ENCODE assay signal across 8 cellular contexts in genomic region chr5:1792842-1793266, GRCh38. TPM values are rescaled to one million over a fixed set of nuclear protein-coding genes. Genes with fewer than 3 reads are reported as not detected.
DNase-seq lines count a peak whose midpoint lies in the region; ATAC-seq and TF ChIP-seq lines count a peak whose summit lies in the region.

No MANE protein-coding gene starts in this region.

- H3K4me1 ChIP-seq in right cardiac atrium (ENCODE audit: control insufficient read depth, insufficient read depth, low read length), result no peaks in the 10 kb centered on the region

- ATAC-seq in HG02588 (IDR thresholded peaks at IDR 0.05; ENCODE audit: unreplicated experiment), result peak; percentile 97
- no peak for ATAC-seq in right cardiac atrium

- TF ChIP-seq CTCF in GM13977 (IDR thresholded peaks at IDR 0.05; ENCODE audit: extremely low read depth, insufficient read depth, missing control alignments), result no peak
- no peak for TF ChIP-seq CTCF in NB4 (IDR thresholded peaks at IDR 0.05; ENCODE audit: low read depth, low read length)
- TF ChIP-seq CTCF in foreskin fibroblast (IDR thresholded peaks at IDR 0.05; ENCODE audit: low read depth, low read length), result no peak

- peak overlapping the region; percentile 49 for H3K4me3 ChIP-seq in NB4 (ENCODE audit: low read depth, low read length)
- H3K4me3 ChIP-seq in foreskin fibroblast (ENCODE audit: low read depth in 1 of 2, low read length in 2 of 2), result no peak overlapping the region
- H3K4me3 ChIP-seq in right cardiac atrium (ENCODE audit: low read length), result no peak overlapping the region

- 66% methylated on average over 8 of the region's 8 CpGs for WGBS in right cardiac atrium

- TF ChIP-seq POLR2A in NB4 (IDR thresholded peaks at IDR 0.05; ENCODE audit: extremely low read depth, insufficient read length), result peak; percentile 79

- H3K9me3 ChIP-seq in right cardiac atrium (ENCODE audit: control insufficient read depth, low read length), result no peaks in the 10 kb centered on the region

- DNase-seq in GM13977 (ENCODE audit: low spot score) (peak; percentile 90), NB4 (ENCODE audit: low read depth) (peak; percentile 99), foreskin fibroblast (peak; percentile 84 to 88), NCI-H510A (lab: John Stamatoyannopoulos, UW) (no peak), right cardiac atrium (no peak)
- DNase-seq in activated CD8-positive, alpha-beta memory T cell treated with anti-CD3 and anti-CD28 coated beads for 4 hours (ENCODE audit: low read depth in 2 of 2), result peak; percentile 51 to 57
- DNase-seq in stimulated activated CD8-positive, alpha-beta memory T cell treated with anti-CD3 and anti-CD28 coated beads, Interleukin-12 subunit alpha, Interleukin-12 subunit beta, amount 100 ng/mL, for 4 hours (ENCODE audit: low read depth), result peak; percentile 56

- H3K27ac ChIP-seq in right cardiac atrium (ENCODE audit: low read length), result no peak overlapping the region

- intact Hi-C loops in right cardiac atrium (cut with DNase I), result no loop called here

- in situ Hi-C loops in GM13977 (cut with MboI; ENCODE audit: low pct_unique_long_range_greater_than_20kb, low sequenced_read_pairs, unreplicated experiment), result no loop called here

- H3K27me3 ChIP-seq in right cardiac atrium (ENCODE audit: control insufficient read depth, insufficient read depth), result no peaks in the 10 kb centered on the region

RNA-seq across cellular contexts. Expression of gene MRPL36, which starts 6.8 kb away (rescaled TPM):
- 10 to 100 TPM; 40.8 to 51.3 (median 48.1) TPM for total RNA-seq in right cardiac atrium
- polyA plus RNA-seq in right cardiac atrium, result 104 TPM

RNA-seq across cellular contexts. Expression of gene NDUFS6, which starts 8.4 kb away (rescaled TPM):
- total RNA-seq in right cardiac atrium, result 10 to 100 TPM; 64.1 to 90.1 (median 76.8) TPM
- 216 TPM for polyA plus RNA-seq in right cardiac atrium

Comparison
In these comparisons a context has a peak if more than half of its experiments do, and no peak if none do; other contexts are left out.
1. DNase-seq: peak in GM13977 (single experiment), NB4 (single experiment), activated CD8-positive, alpha-beta memory T cell treated with anti-CD3 and anti-CD28 coated beads for 4 hours (2 of 2), foreskin fibroblast (2 of 2) and stimulated activated CD8-positive, alpha-beta memory T cell treated with anti-CD3 and anti-CD28 coated beads, Interleukin-12 subunit alpha, Interleukin-12 subunit beta, amount 100 ng/mL, for 4 hours (single experiment); none in NCI-H510A (single experiment) and right cardiac atrium (0 of 3).